In genomic region chr17:82370471-82371332, GRCh38 we compare ENCODE assay signal across 8 cellular contexts. TPM values are rescaled to one million over a fixed set of nuclear protein-coding genes. Genes with fewer than 3 reads are reported as not detected.
A peak's percentile ranks its signal among the peaks of the same experiment; 100 is the strongest.
DNase-seq lines count a peak whose midpoint lies in the region; ATAC-seq and TF ChIP-seq lines count a peak whose summit lies in the region.

No MANE protein-coding gene starts in this region.

- H2BK12ac ChIP-seq in H9 (ENCODE audit: insufficient read length, low read depth, low read length): no peak overlapping the region

- no peak for DNase-seq in AG04449 (ENCODE audit: low read depth, low spot score)
- DNase-seq in H9: no peak
- no peak for DNase-seq in ascending aorta (ENCODE audit: low spot score in 2 of 2)
- DNase-seq in aorta: no peak
- DNase-seq in NCI-H128 (lab: John Stamatoyannopoulos, UW; ENCODE audit: unreplicated experiment): no peak
- DNase-seq in ecto neural progenitor cell (ENCODE audit: low spot score): no peak

- peaks cover 50% of the 10 kb centered on the region for H3K27me3 Mint-ChIP-seq in H9 (ENCODE audit: low read depth)

- H2BK20ac ChIP-seq in H9 (ENCODE audit: low read depth, low read length, poor library complexity, severe bottlenecking): no peak overlapping the region

- no peak overlapping the region for H3K18ac ChIP-seq in H9 (ENCODE audit: insufficient read length, low read depth, low read length)

- peaks cover 7 to 16% of the 10 kb centered on the region in 2 experiments for H3K4me1 Mint-ChIP-seq in H9

- peaks cover 7% of the 10 kb centered on the region for H3K23me2 ChIP-seq in H9 (ENCODE audit: insufficient read length, low read depth, low read length, poor library complexity, severe bottlenecking)

- H3K27me3 ChIP-seq in H9 (ENCODE audit: insufficient read depth, low read length) (peaks cover 14% of the 10 kb centered on the region), ascending aorta (peaks cover 14% of the 10 kb centered on the region), mucosa of rectum (ENCODE audit: control insufficient read depth in 2 of 2, insufficient read depth in 2 of 2, low read length in 2 of 2) (peaks cover 19 to 40% of the 10 kb centered on the region in 2 donors), aorta (ENCODE audit: control insufficient read depth in 1 of 2, insufficient read depth in 2 of 2, low read length in 1 of 2) (no peaks in the 10 kb centered on the region)

- H2AK5ac ChIP-seq in H9 (ENCODE audit: insufficient read length, low read length): no peak overlapping the region

- H3K4me1 ChIP-seq in H9 (ENCODE audit: insufficient read depth, low read length) (no peaks in the 10 kb centered on the region; the same call in 1 of the 2 replicates), ascending aorta (peaks cover 9 to 10% of the 10 kb centered on the region in 2 donors), mucosa of rectum (ENCODE audit: control insufficient read depth in 2 of 2, insufficient read depth in 2 of 2, low read length in 2 of 2) (peaks cover 11 to 16% of the 10 kb centered on the region in 2 donors), aorta (ENCODE audit: control insufficient read depth in 1 of 2, insufficient read depth in 2 of 2, low read length in 2 of 2) (no peaks in the 10 kb centered on the region)

- no peaks in the 10 kb centered on the region for H3K36me3 ChIP-seq in ascending aorta
- no peaks in the 10 kb centered on the region for H3K36me3 ChIP-seq in mucosa of rectum (ENCODE audit: control insufficient read depth in 2 of 2, insufficient read depth in 2 of 2, low read length in 2 of 2)
- H3K36me3 ChIP-seq in aorta (ENCODE audit: control insufficient read depth in 1 of 2, insufficient read depth in 2 of 2, low read length in 1 of 2): no peaks in the 10 kb centered on the region

- H3K27ac ChIP-seq in H9 (ENCODE audit: insufficient read length, low read depth, low read length) (no peak overlapping the region), ascending aorta (no peak overlapping the region), mucosa of rectum (ENCODE audit: low read depth in 2 of 2, low read length in 2 of 2) (no peak overlapping the region), aorta (ENCODE audit: low read depth in 1 of 2, low read length in 2 of 2) (no peak overlapping the region)

- no peak overlapping the region for H2BK120ac ChIP-seq in H9 (ENCODE audit: low read depth, low read length, poor library complexity, severe bottlenecking)

- H4K8ac ChIP-seq in H9 (replicated peaks; ENCODE audit: insufficient read length, low read depth, low read length): no peak overlapping the region

- ATAC-seq in aorta (ENCODE audit: low FRiP score) (peak; percentile 8), HG02884 (IDR thresholded peaks at IDR 0.05; ENCODE audit: unreplicated experiment) (no peak)

- H4K91ac ChIP-seq in H9 (ENCODE audit: insufficient read length, low read depth, low read length): no peak overlapping the region

- no peak overlapping the region for H3K4ac ChIP-seq in H9 (ENCODE audit: low read depth, low read length)

- H4K20me1 ChIP-seq in H9 (ENCODE audit: control insufficient read depth, insufficient read depth, insufficient read length): no peaks in the 10 kb centered on the region

- no peak overlapping the region for H2BK5ac ChIP-seq in H9 (ENCODE audit: insufficient read length, low read length)

- WGBS in H9 (ENCODE audit: extremely low coverage, insufficient read length, low lambda C conversion rate): no CpG with 5 or more reads among the region's 38 CpGs
- 36 to 39% methylated on average over 38 of the region's 38 CpGs for WGBS in aorta, 2 donors

- H3K36me3 Mint-ChIP-seq in H9 (ENCODE audit: insufficient read depth in 1 of 3, low read depth in 3 of 3): peaks cover 0 to 4% (median 3%) of the 10 kb centered on the region in 3 experiments; a peak in 2 of 7 replicates

- H3K23ac ChIP-seq in H9 (ENCODE audit: insufficient read length, low read depth, low read length): no peak overlapping the region

- H3K27ac Mint-ChIP-seq in H9: no peak overlapping the region

- no peak overlapping the region for H3K56ac ChIP-seq in H9 (ENCODE audit: insufficient read length, low read depth, low read length)

- intact Hi-C loops in ascending aorta (cut with DNase I) (no loop called here), aorta (cut with DNase I) (no loop called here)

- POLR2A ChIA-PET in AG04449 (lab: Yijun Ruan, JAX): no interaction called here

- peak overlapping the region; percentile 29 for H3K4me3 ChIP-seq in AG04449 (ENCODE audit: low read depth, low read length)
- peak overlapping the region; percentile 32 to 52 for H3K4me3 ChIP-seq in ascending aorta
- H3K4me3 ChIP-seq in mucosa of rectum (ENCODE audit: low read length in 2 of 2): peak overlapping the region; percentile 36 to 64
- peak overlapping the region in 1 of 2 donors; percentile 1 for H3K4me3 ChIP-seq in aorta (ENCODE audit: low read length in 2 of 2)

- H4K5ac ChIP-seq in H9 (ENCODE audit: insufficient read length, low read depth, low read length): no peak overlapping the region

- TF ChIP-seq CTCF in AG04449 (IDR thresholded peaks at IDR 0.05; ENCODE audit: insufficient read depth, low read length, missing control alignments) (no peak), H9 (conservative IDR thresholded peaks at IDR 0.05) (no peak), ascending aorta (IDR thresholded peaks at IDR 0.05) (no peak)

- H3K9ac ChIP-seq in H9 (ENCODE audit: extremely low read depth, insufficient read length, low read length) (no peak overlapping the region), mucosa of rectum (ENCODE audit: low read depth in 1 of 2, low read length in 2 of 2) (no peak overlapping the region)

- no peak overlapping the region for H2AFZ ChIP-seq in H9 (ENCODE audit: low read length)

- H3K79me2 ChIP-seq in H9 (ENCODE audit: insufficient read depth, low read length): no peaks in the 10 kb centered on the region

- CTCF ChIA-PET in AG04449 (lab: Yijun Ruan, JAX): interaction anchor here (0.8 to 2.6 kb wide), 3 partner anchors 12 to 20 kb away, joined by 3 to 18 read pairs (median 3); no protein-coding TSS in a partner anchor

- no peaks in the 10 kb centered on the region for H3K79me1 ChIP-seq in H9 (ENCODE audit: insufficient read depth, low read depth, low read length, poor library complexity, severe bottlenecking)

- H2BK15ac ChIP-seq in H9 (ENCODE audit: low read depth, low read length): no peak overlapping the region

- no peaks in the 10 kb centered on the region for H3K9me3 ChIP-seq in H9 (ENCODE audit: control insufficient read depth, low read depth, low read length)
- H3K9me3 ChIP-seq in ascending aorta: no peaks in the 10 kb centered on the region
- no peaks in the 10 kb centered on the region for H3K9me3 ChIP-seq in mucosa of rectum (ENCODE audit: control insufficient read depth in 2 of 2, low read length in 2 of 2)
- H3K9me3 ChIP-seq in aorta (ENCODE audit: control insufficient read depth, low read length): no peaks in the 10 kb centered on the region

- peaks cover 5 to 8% of the 10 kb centered on the region in 2 experiments; a peak in 4 of 5 replicates for H3K9me3 Mint-ChIP-seq in H9

- no peak overlapping the region for H3T11ph ChIP-seq in H9 (ENCODE audit: low read length)

- H3K4me3 Mint-ChIP-seq in H9: peak overlapping the region; percentile 31 to 59; a peak in 3 of 5 replicates

- H3K14ac ChIP-seq in H9 (ENCODE audit: insufficient read depth, low read length): no peak overlapping the region

- H3K4me2 ChIP-seq in H9 (ENCODE audit: insufficient read depth, insufficient read length, low read length): no peak overlapping the region

RNA-seq across cellular contexts. Expression of gene UTS2R, which starts 0.9 kb away (rescaled TPM):
- total RNA-seq in H9 (2021) (0.75 and 0.94 TPM in 2 replicates), ascending aorta (not detected), aorta (not detected)
- polyA plus RNA-seq in aorta: not detected

RNA-seq across cellular contexts. Expression of gene TEX19, which starts 11.7 kb away (rescaled TPM):
- total RNA-seq in H9 (2021) (1.4 and 1.5 TPM in 2 replicates), ascending aorta (not detected), aorta (not detected)
- not detected for polyA plus RNA-seq in aorta

RNA-seq across cellular contexts. Expression of gene SECTM1, which starts 37.1 kb away (rescaled TPM):
- total RNA-seq in H9 (2021): 0.28 and 0.70 TPM in 2 replicates
- 49.5 TPM for total RNA-seq in ascending aorta
- 10 to 100 TPM in 1 of 2 donors, 1 to 10 TPM in 1; 9.9 to 15.8 TPM for total RNA-seq in aorta
- polyA plus RNA-seq in aorta: 10 to 100 TPM in 1 of 2 donors, 1 to 10 TPM in 1; 4.5 to 22.5 TPM

RNA-seq across cellular contexts. Expression of gene HEXD, which starts 47.4 kb away (rescaled TPM):
- 23.2 and 24.1 TPM in 2 replicates for total RNA-seq in H9 (2021)
- total RNA-seq in ascending aorta: 40.4 TPM
- 10 to 100 TPM; 14.8 to 34.7 TPM for total RNA-seq in aorta
- polyA plus RNA-seq in aorta: 100 to 1,000 TPM in 1 of 2 donors, 10 to 100 TPM in 1; 15.7 to 133 TPM

RNA-seq across cellular contexts. Expression of gene OGFOD3, which starts 47.7 kb away (rescaled TPM):
- total RNA-seq in H9 (2021) (25.4 and 27.8 TPM in 2 replicates), ascending aorta (36.6 TPM), aorta (10 to 100 TPM; 17.5 to 22.2 TPM)
- 10 to 100 TPM; 12.0 to 25.9 TPM for polyA plus RNA-seq in aorta
